ENCODE assay signal across 22 cellular contexts in genomic region chr5:6585168-6585567, GRCh38.
"Had no signal": no experiment of that assay in that cellular context is flagged by ENCODE, and none has a peak within 500 bp of the region (broad histone marks: within the 10 kb centered on the region; RNA-seq: fewer than 3 reads in every experiment).

No MANE protein-coding gene starts in this region.

- DNase-seq: activated B cell treated with CpG ODN at 0.5 μM for 24 hours; activated CD4-positive, alpha-beta T cell treated with anti-CD3 and anti-CD28 coated beads, Interleukin-2, amount 10 ng/mL, durations not matched to agents 24 days and 14 days; activated naive CD4-positive, alpha-beta T cell treated with anti-CD3 and anti-CD28 coated beads, Interleukin-2, amount 10 ng/mL, durations not matched to agents 7 days and 5 days; activated T-cell treated with anti-CD3 and anti-CD28 coated beads for 4 hours; foreskin fibroblast; hippocampal formation; kidney glomerular epithelial cell; mammary epithelial cell; mucosa of descending colon; naive thymus-derived CD4-positive, alpha-beta T cell; retina; stimulated activated CD4-positive, alpha-beta T cell treated with anti-CD3 and anti-CD28 coated beads, Interleukin-15, amount 100 ng/mL, for 24 hours; stimulated activated CD4-positive, alpha-beta T cell treated with anti-CD3 and anti-CD28 coated beads, Interleukin-4, amount 100 ng/mL, for 1 hour; stimulated activated naive CD4-positive, alpha-beta T cell; T-helper 2 cell; tibial artery had no signal

- ATAC-seq: mucosa of descending colon; naive thymus-derived CD4-positive, alpha-beta T cell had no signal

- H3K27me3 ChIP-seq: ascending aorta, vagina had no signal

- H3K27ac Mint-ChIP-seq: activated B cell treated with CpG ODN at 0.5 μM for 24 hours; activated CD4-positive, alpha-beta T cell treated with anti-CD3 and anti-CD28 coated beads, Interleukin-2, amount 10 ng/mL, durations not matched to agents 24 days and 14 days; activated naive CD4-positive, alpha-beta T cell treated with anti-CD3 and anti-CD28 coated beads, Interleukin-2, amount 10 ng/mL, durations not matched to agents 7 days and 5 days had no signal

- H3K27ac ChIP-seq: ascending aorta, breast epithelium, neutrophil, skin epidermis, tibial artery, vagina had no signal

- H3K9me3 Mint-ChIP-seq: activated B cell treated with CpG ODN at 0.5 μM for 24 hours; activated CD4-positive, alpha-beta T cell treated with anti-CD3 and anti-CD28 coated beads, Interleukin-2, amount 10 ng/mL, durations not matched to agents 24 days and 14 days; activated naive CD4-positive, alpha-beta T cell treated with anti-CD3 and anti-CD28 coated beads, Interleukin-2, amount 10 ng/mL, durations not matched to agents 7 days and 5 days; naive thymus-derived CD4-positive, alpha-beta T cell had no signal

- H3K4me3 Mint-ChIP-seq: activated B cell treated with CpG ODN at 0.5 μM for 24 hours; activated CD4-positive, alpha-beta T cell treated with anti-CD3 and anti-CD28 coated beads, Interleukin-2, amount 10 ng/mL, durations not matched to agents 24 days and 14 days; activated naive CD4-positive, alpha-beta T cell treated with anti-CD3 and anti-CD28 coated beads, Interleukin-2, amount 10 ng/mL, durations not matched to agents 7 days and 5 days had no signal

- FAIRE-seq: TTC549 had no signal

- H3K4me1 Mint-ChIP-seq: activated naive CD4-positive, alpha-beta T cell treated with anti-CD3 and anti-CD28 coated beads, Interleukin-2, amount 10 ng/mL, durations not matched to agents 7 days and 5 days had no signal

- H3K9me3 ChIP-seq: ascending aorta, breast epithelium, mucosa of descending colon, neutrophil, tibial artery, vagina had no signal

- H3K4me3 ChIP-seq: ascending aorta, breast epithelium, mucosa of descending colon, skin epidermis, tibial artery, vagina had no signal

- H3K36me3 ChIP-seq: ascending aorta, breast epithelium, neutrophil, tibial artery, vagina had no signal

- H3K36me3 Mint-ChIP-seq: activated naive CD4-positive, alpha-beta T cell treated with anti-CD3 and anti-CD28 coated beads, Interleukin-2, amount 10 ng/mL, durations not matched to agents 7 days and 5 days; naive thymus-derived CD4-positive, alpha-beta T cell had no signal
